In the genomic region with DNA sequence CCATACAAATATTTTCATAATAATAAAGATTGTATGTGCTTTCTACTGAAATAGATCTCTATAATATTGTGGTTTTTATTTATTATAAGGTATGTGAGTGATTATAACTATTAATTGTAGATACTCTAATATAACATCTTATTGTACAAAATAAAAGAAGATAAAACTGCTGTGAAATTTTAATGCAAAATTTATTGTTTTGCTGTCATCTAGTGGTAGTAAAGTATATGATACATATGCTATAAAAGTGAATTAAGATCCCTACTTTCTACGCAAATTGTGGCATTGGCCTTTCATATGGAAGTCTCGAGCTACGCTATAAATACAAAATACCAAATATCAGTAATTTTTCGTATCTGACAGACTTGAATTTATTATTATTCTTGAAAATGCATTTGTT, we compare ENCODE assay signal across 16 cellular contexts. TPM values are rescaled to one million over a fixed set of nuclear protein-coding genes. Genes with fewer than 3 reads are reported as not detected.
DNase-seq lines count a peak whose midpoint lies in the region; TF ChIP-seq lines count a peak whose summit lies in the region.
"Had no signal": no experiment of that assay in that cellular context is flagged by ENCODE, and none has a peak within 500 bp of the region (broad histone marks: within the 10 kb centered on the region; RNA-seq: fewer than 3 reads in every experiment).

No MANE protein-coding gene starts in this region.

- no peaks in the 10 kb centered on the region; the same call in 1 of the 2 replicates for H3K27me3 Mint-ChIP-seq in HFFc6 (ENCODE audit: insufficient read depth)
- no peaks in the 10 kb centered on the region for H3K27me3 Mint-ChIP-seq in glutamatergic neuron (ENCODE audit: unreplicated experiment)
- H3K27me3 Mint-ChIP-seq: activated CD4-positive, alpha-beta T cell treated with anti-CD3 and anti-CD28 coated beads for 36 hours had no signal

- no peaks in the 10 kb centered on the region for H3K36me3 ChIP-seq in BE2C

- H3K36me3 Mint-ChIP-seq in HFFc6 (ENCODE audit: low read depth), result no peaks in the 10 kb centered on the region
- no peaks in the 10 kb centered on the region for H3K36me3 Mint-ChIP-seq in glutamatergic neuron (ENCODE audit: unreplicated experiment)
- H3K36me3 Mint-ChIP-seq: activated naive CD8-positive, alpha-beta T cell treated with anti-CD3 and anti-CD28 coated beads, Interleukin-2, amount 10 ng/mL, durations not matched to agents 7 days and 5 days; CD4-positive, CD25-positive, alpha-beta regulatory T cell had no signal

- no peaks in the 10 kb centered on the region for H3K4me1 ChIP-seq in BE2C

- H3K27me3 ChIP-seq in BE2C, result peaks cover 14% of the 10 kb centered on the region

- no peak overlapping the region for H3K27ac ChIP-seq in VCaP

- CTCF ChIA-PET in GM10248 (lab: Yijun Ruan, JAX), result interaction anchor here (1.3 kb wide), 1 partner anchor 1500 kb away, joined by 3 read pairs; no protein-coding TSS in a partner anchor

- no peaks in the 10 kb centered on the region for H3K9me3 ChIP-seq in BE2C

- peak; percentile 16; the same call in 1 of the 2 replicates for TF ChIP-seq CTCF in BE2C (IDR thresholded peaks at IDR 0.05; ENCODE audit: low read depth, low read length)
- TF ChIP-seq CTCF in HFFc6 (IDR thresholded peaks at IDR 0.05), result peak; percentile 69
- TF ChIP-seq CTCF in VCaP (conservative IDR thresholded peaks at IDR 0.05), result peak; percentile 74
- peak; percentile 32 for TF ChIP-seq CTCF in glutamatergic neuron (IDR thresholded peaks at IDR 0.05; ENCODE audit: partially characterized antibody, unreplicated experiment)
- no peak for TF ChIP-seq CTCF in GM10248 (IDR thresholded peaks at IDR 0.05; ENCODE audit: control extremely low read depth, extremely low read depth, low read depth, missing control alignments)

- no peaks in the 10 kb centered on the region for H3K4me1 Mint-ChIP-seq in HFFc6 (ENCODE audit: low read depth)
- H3K4me1 Mint-ChIP-seq in glutamatergic neuron (ENCODE audit: low read depth, unreplicated experiment), result no peaks in the 10 kb centered on the region
- H3K4me1 Mint-ChIP-seq: activated naive CD8-positive, alpha-beta T cell treated with anti-CD3 and anti-CD28 coated beads, Interleukin-2, amount 10 ng/mL, durations not matched to agents 7 days and 5 days had no signal

- H3K4me3 Mint-ChIP-seq in HFFc6, result no peak overlapping the region
- H3K4me3 Mint-ChIP-seq in glutamatergic neuron (ENCODE audit: unreplicated experiment), result no peak overlapping the region
- H3K4me3 Mint-ChIP-seq: activated CD4-positive, alpha-beta T cell treated with anti-CD3 and anti-CD28 coated beads for 36 hours; activated naive CD8-positive, alpha-beta T cell treated with anti-CD3 and anti-CD28 coated beads, Interleukin-2, amount 10 ng/mL, durations not matched to agents 7 days and 5 days; CD4-positive, CD25-positive, alpha-beta regulatory T cell had no signal

- DNase-seq in BE2C (no peak), HFFc6 (no peak), glutamatergic neuron (no peak), GM10248 (ENCODE audit: extremely low spot score) (no peak), NCI-H226 (no peak), NCI-H2196 treated with DMSO at 0.1 percent for 48 hours (lab: John Stamatoyannopoulos, UW; ENCODE audit: unreplicated experiment) (no peak)
- DNase-seq in activated naive CD4-positive, alpha-beta T cell treated with anti-CD3 and anti-CD28 coated beads, Interleukin-2, amount 50 U/mL, for 16 hours, result no peak
- DNase-seq: activated CD4-positive, alpha-beta T cell treated with anti-CD3 and anti-CD28 coated beads for 36 hours; activated naive CD8-positive, alpha-beta T cell treated with anti-CD3 and anti-CD28 coated beads, Interleukin-2, amount 10 ng/mL, durations not matched to agents 7 days and 5 days; CD4-positive, CD25-positive, alpha-beta regulatory T cell; erythroblast; NCI-H526 treated with DMSO at 0.1 percent for 48 hours; stimulated activated CD4-positive, alpha-beta T cell treated with anti-CD3 and anti-CD28 coated beads, Interleukin-15, amount 100 ng/mL, for 24 hours had no signal

- H3K4me3 ChIP-seq in BE2C (ENCODE audit: low read depth, low read length), result no peak overlapping the region

- POLR2A ChIA-PET in GM10248 (lab: Yijun Ruan, JAX), result no interaction called here

- H3K9me3 Mint-ChIP-seq in HFFc6, result no peaks in the 10 kb centered on the region
- H3K9me3 Mint-ChIP-seq in glutamatergic neuron (ENCODE audit: unreplicated experiment), result no peaks in the 10 kb centered on the region
- H3K9me3 Mint-ChIP-seq: activated naive CD8-positive, alpha-beta T cell treated with anti-CD3 and anti-CD28 coated beads, Interleukin-2, amount 10 ng/mL, durations not matched to agents 7 days and 5 days; CD4-positive, CD25-positive, alpha-beta regulatory T cell had no signal

- H3K27ac Mint-ChIP-seq in HFFc6 (no peak overlapping the region), glutamatergic neuron (ENCODE audit: unreplicated experiment) (no peak overlapping the region)
- H3K27ac Mint-ChIP-seq: activated CD4-positive, alpha-beta T cell treated with anti-CD3 and anti-CD28 coated beads for 36 hours; activated naive CD8-positive, alpha-beta T cell treated with anti-CD3 and anti-CD28 coated beads, Interleukin-2, amount 10 ng/mL, durations not matched to agents 7 days and 5 days; CD4-positive, CD25-positive, alpha-beta regulatory T cell had no signal

RNA-seq across cellular contexts. Expression of gene YIPF7, which starts 19.3 kb away (rescaled TPM):
- polyA plus RNA-seq in BE2C (2012; ENCODE audit: insufficient read depth, insufficient read length, low read depth), result not detected
- total RNA-seq in HFFc6 (2021; fragmentation: NEBNext Ultra II Directional; extraction: Animal tissue kit (Norgen Biotek cat#: 25700)), result not detected
- not detected for total RNA-seq in glutamatergic neuron (ENCODE audit: unreplicated experiment)
- total RNA-seq: activated CD4-positive, alpha-beta T cell treated with anti-CD3 and anti-CD28 coated beads for 36 hours; activated naive CD8-positive, alpha-beta T cell treated with anti-CD3 and anti-CD28 coated beads, Interleukin-2, amount 10 ng/mL, durations not matched to agents 7 days and 5 days; CD4-positive, CD25-positive, alpha-beta regulatory T cell; posterior vena cava; T-helper 2 cell treated with Interferon-gamma antibody and Interleukin-4, amounts not matched to agents 100 ng/mL and 5 ng/mL, for 36 hours had no signal
- polyA plus RNA-seq: CD4-positive, CD25-positive, alpha-beta regulatory T cell had no signal

RNA-seq across cellular contexts. Expression of gene GUF1, which starts 46.1 kb away (rescaled TPM):
- polyA plus RNA-seq in BE2C (2012; ENCODE audit: insufficient read depth, insufficient read length, low read depth), result 15.5 TPM
- 10 to 100 TPM; 17.6 to 24.9 (median 22.3) TPM for total RNA-seq in HFFc6 (2021; fragmentation: NEBNext Ultra II Directional; extraction: Animal tissue kit (Norgen Biotek cat#: 25700))
- total RNA-seq in glutamatergic neuron (ENCODE audit: unreplicated experiment), result 26.3 TPM
